In genomic region chr6:166498661-166499349, GRCh38 we compare ENCODE assay signal across 26 cellular contexts.
"Had no signal": no experiment of that assay in that cellular context is flagged by ENCODE, and none has a peak within 500 bp of the region (broad histone marks: within the 10 kb centered on the region; RNA-seq: fewer than 3 reads in every experiment).

No MANE protein-coding gene starts in this region.

- FAIRE-seq: colon had no signal

- H3K36me3 ChIP-seq: adrenal gland had no signal

- H3K9me3 Mint-ChIP-seq: activated naive CD4-positive, alpha-beta T cell treated with anti-CD3 and anti-CD28 coated beads, Interleukin-2, amount 50 U/mL, for 72 hours; mesothelial cell of epicardium; naive B cell; nephron progenitor cell; WTC11 had no signal

- H3K27ac Mint-ChIP-seq: mesothelial cell of epicardium, nephron progenitor cell, WTC11 had no signal

- H3K4me3 Mint-ChIP-seq: mesothelial cell of epicardium, nephron progenitor cell, WTC11 had no signal

- H3K4me1 ChIP-seq: adrenal gland, body of pancreas, foreskin keratinocyte, parathyroid adenoma, right atrium auricular region, stomach, tibial artery, upper lobe of right lung had no signal

- H2AFZ ChIP-seq: parathyroid adenoma had no signal

- H3K27me3 Mint-ChIP-seq: naive B cell had no signal

- DNase-seq: activated CD4-positive, alpha-beta T cell treated with anti-CD3 and anti-CD28 coated beads for 1 hour; activated CD8-positive, alpha-beta memory T cell treated with anti-CD3 and anti-CD28 coated beads for 24 hours; activated naive CD4-positive, alpha-beta T cell; adrenal gland; body of pancreas; dermis blood vessel endothelial cell; effector CD4-positive, alpha-beta T cell; foreskin keratinocyte; islet precursor cell; left ventricle myocardium superior; mammary epithelial cell; naive B cell; nephron progenitor cell; nucleus accumbens; stimulated activated CD4-positive, alpha-beta T cell treated with anti-CD3 and anti-CD28 coated beads, Interleukin-2, amount 100 ng/mL, for 24 hours; stomach; T-helper 2 cell; tibial artery; upper lobe of right lung had no signal

- H3K27ac ChIP-seq: adrenal gland, body of pancreas, esophagus muscularis mucosa, foreskin keratinocyte, parathyroid adenoma, right atrium auricular region, stomach, tibial artery, upper lobe of right lung had no signal

- H3K9ac ChIP-seq: parathyroid adenoma had no signal

- H3K4me1 Mint-ChIP-seq: WTC11 had no signal

- H3K9me3 ChIP-seq: adrenal gland, body of pancreas, esophagus muscularis mucosa, right atrium auricular region, stomach, tibial artery, upper lobe of right lung had no signal

- H3K27me3 ChIP-seq: adrenal gland, body of pancreas, esophagus muscularis mucosa, foreskin keratinocyte, right atrium auricular region, stomach, tibial artery, upper lobe of right lung had no signal

- H3K4me3 ChIP-seq: adrenal gland, body of pancreas, esophagus muscularis mucosa, right atrium auricular region, stomach, tibial artery, upper lobe of right lung had no signal

- ATAC-seq: body of pancreas, foreskin keratinocyte, left ventricle myocardium superior, upper lobe of right lung, WTC11 had no signal
